8 cellular contexts compared by ENCODE assay signal in genomic region chr16:50213939-50214519, GRCh38. TPM values are rescaled to one million over a fixed set of nuclear protein-coding genes. Genes with fewer than 3 reads are reported as not detected.
DNase-seq lines count a peak whose midpoint lies in the region; ATAC-seq and TF ChIP-seq lines count a peak whose summit lies in the region.

No MANE protein-coding gene starts in this region.

- H3K79me2 ChIP-seq in MM.1S (ENCODE audit: low read length), result peaks cover 33% of the 10 kb centered on the region

- WGBS in stomach, 5 donors, result 47 to 52% (median 50%) methylated on average over 4 of the region's 4 CpGs

- no peaks in the 10 kb centered on the region for H3K9me3 Mint-ChIP-seq in activated naive CD4-positive, alpha-beta T cell treated with anti-CD3 and anti-CD28 coated beads, Interleukin-2, amount 50 U/mL, for 24 hours
- H3K9me3 Mint-ChIP-seq in activated T-helper 1 cell treated with anti-CD3 and anti-CD28 coated beads, Interleukin-12 subunit alpha, Interleukin-12 subunit beta, Interleukin-2, Interleukin-4 antibody, amounts not matched to agents 30 ng/mL and 10 ng/mL and 1 ng/mL, durations not matched to agents 14 hours and 24 hours and 36 hours, result no peaks in the 10 kb centered on the region

- H3K27me3 Mint-ChIP-seq in activated naive CD4-positive, alpha-beta T cell treated with anti-CD3 and anti-CD28 coated beads, Interleukin-2, amount 50 U/mL, for 24 hours, result no peaks in the 10 kb centered on the region
- no peaks in the 10 kb centered on the region for H3K27me3 Mint-ChIP-seq in activated T-helper 1 cell treated with anti-CD3 and anti-CD28 coated beads, Interleukin-12 subunit alpha, Interleukin-12 subunit beta, Interleukin-2, Interleukin-4 antibody, amounts not matched to agents 30 ng/mL and 10 ng/mL and 1 ng/mL, durations not matched to agents 14 hours and 24 hours and 36 hours (ENCODE audit: insufficient read depth)

- peak overlapping the region; percentile 30 for H3K27ac Mint-ChIP-seq in activated naive CD4-positive, alpha-beta T cell treated with anti-CD3 and anti-CD28 coated beads, Interleukin-2, amount 50 U/mL, for 24 hours
- H3K27ac Mint-ChIP-seq in activated T-helper 1 cell treated with anti-CD3 and anti-CD28 coated beads, Interleukin-12 subunit alpha, Interleukin-12 subunit beta, Interleukin-2, Interleukin-4 antibody, amounts not matched to agents 30 ng/mL and 10 ng/mL and 1 ng/mL, durations not matched to agents 14 hours and 24 hours and 36 hours, result peak overlapping the region; percentile 49

- TF ChIP-seq EP300 in stomach (IDR thresholded peaks at IDR 0.05), result no peak

- peaks cover 20% of the 10 kb centered on the region for H3F3A ChIP-seq in MM.1S (ENCODE audit: insufficient read depth, low read length)

- no peak overlapping the region for H2AFZ ChIP-seq in MM.1S (ENCODE audit: low read length)

- intact Hi-C loops in activated T-helper 1 cell treated with anti-CD3 and anti-CD28 coated beads, Interleukin-12 subunit alpha, Interleukin-12 subunit beta, Interleukin-2, Interleukin-4 antibody, amounts not matched to agents 30 ng/mL and 10 ng/mL and 1 ng/mL, durations not matched to agents 14 hours and 24 hours and 36 hours (cut with micrococcal nuclease), result loop anchor here (1.0 to 5.0 kb wide), 13 partner anchors 31 to 592 kb away; partner anchors contain the start of genes CNEP1R1 and NKD1
- intact Hi-C loops in stomach (cut with DNase I; ENCODE audit: low total_unique reads), result loop anchor here (10.0 kb wide), 2 partner anchors 141 to 189 kb away; partner anchors contain the start of gene CNEP1R1

- H3K36me3 Mint-ChIP-seq in activated naive CD4-positive, alpha-beta T cell treated with anti-CD3 and anti-CD28 coated beads, Interleukin-2, amount 50 U/mL, for 24 hours, result peaks cover 4% of the 10 kb centered on the region
- peaks cover 8% of the 10 kb centered on the region for H3K36me3 Mint-ChIP-seq in activated T-helper 1 cell treated with anti-CD3 and anti-CD28 coated beads, Interleukin-12 subunit alpha, Interleukin-12 subunit beta, Interleukin-2, Interleukin-4 antibody, amounts not matched to agents 30 ng/mL and 10 ng/mL and 1 ng/mL, durations not matched to agents 14 hours and 24 hours and 36 hours (ENCODE audit: low read depth)

- no peak for TF ChIP-seq POLR2A in stomach (IDR thresholded peaks at IDR 0.05)

- DNase-seq in activated naive CD4-positive, alpha-beta T cell treated with Interleukin-2 at 50 U/mL for 16 hours, result no peak
- DNase-seq in MM.1S, result peak; percentile 61
- no peak for DNase-seq in activated T-helper 1 cell treated with anti-CD3 and anti-CD28 coated beads, Interleukin-12 subunit alpha, Interleukin-12 subunit beta, Interleukin-2, Interleukin-4 antibody, amounts not matched to agents 30 ng/mL and 10 ng/mL and 1 ng/mL, durations not matched to agents 14 hours and 24 hours and 36 hours (ENCODE audit: low spot score)
- peak; percentile 29 for DNase-seq in hepatic stellate cell (ENCODE audit: low spot score)
- no peak for DNase-seq in stomach
- no peak for DNase-seq in stimulated activated CD4-positive, alpha-beta T cell treated with anti-CD3 and anti-CD28 coated beads, Interleukin-2, amount 100 ng/mL, for 24 hours

- H3K9ac ChIP-seq in MM.1S (ENCODE audit: low read length), result no peak overlapping the region

- no peak overlapping the region for H3K4me2 ChIP-seq in MM.1S (ENCODE audit: low read depth, low read length)

- H3K9me3 ChIP-seq in MM.1S (replicated peaks; ENCODE audit: insufficient read depth, low read length) (no peaks in the 10 kb centered on the region), stomach (no peaks in the 10 kb centered on the region)

- peak; percentile 73 for TF ChIP-seq CTCF in MM.1S (IDR thresholded peaks at IDR 0.05; ENCODE audit: low read length)
- peak in 5 of 7 experiments; percentile 75 to 90 (median 81) for TF ChIP-seq CTCF in stomach (IDR thresholded peaks at IDR 0.05)

- H3K9me2 ChIP-seq in MM.1S (replicated peaks; ENCODE audit: insufficient read depth, low read length), result no peaks in the 10 kb centered on the region

- no peak overlapping the region for H3K4me3 Mint-ChIP-seq in activated naive CD4-positive, alpha-beta T cell treated with anti-CD3 and anti-CD28 coated beads, Interleukin-2, amount 50 U/mL, for 24 hours
- no peak overlapping the region for H3K4me3 Mint-ChIP-seq in activated T-helper 1 cell treated with anti-CD3 and anti-CD28 coated beads, Interleukin-12 subunit alpha, Interleukin-12 subunit beta, Interleukin-2, Interleukin-4 antibody, amounts not matched to agents 30 ng/mL and 10 ng/mL and 1 ng/mL, durations not matched to agents 14 hours and 24 hours and 36 hours

- H3K27me3 ChIP-seq in MM.1S (replicated peaks; ENCODE audit: insufficient read depth, low read length) (no peaks in the 10 kb centered on the region), stomach (no peaks in the 10 kb centered on the region)

- peaks cover 23% of the 10 kb centered on the region for H3K4me1 Mint-ChIP-seq in activated naive CD4-positive, alpha-beta T cell treated with anti-CD3 and anti-CD28 coated beads, Interleukin-2, amount 50 U/mL, for 24 hours
- H3K4me1 Mint-ChIP-seq in activated T-helper 1 cell treated with anti-CD3 and anti-CD28 coated beads, Interleukin-12 subunit alpha, Interleukin-12 subunit beta, Interleukin-2, Interleukin-4 antibody, amounts not matched to agents 30 ng/mL and 10 ng/mL and 1 ng/mL, durations not matched to agents 14 hours and 24 hours and 36 hours (ENCODE audit: low read depth), result peaks cover 45% of the 10 kb centered on the region

- H3K36me3 ChIP-seq in MM.1S (replicated peaks; ENCODE audit: insufficient read depth, low read length) (no peaks in the 10 kb centered on the region; the same call in 1 of the 2 replicates), stomach (peaks cover 25 to 65% (median 64%) of the 10 kb centered on the region in 4 donors)

- H3K4me3 ChIP-seq in MM.1S (ENCODE audit: low read length) (no peak overlapping the region), stomach (no peak overlapping the region)

- no peak for ATAC-seq in HG03460 (IDR thresholded peaks at IDR 0.05; ENCODE audit: unreplicated experiment)

- H3K4me1 ChIP-seq in MM.1S (ENCODE audit: low read length), result peaks cover 13% of the 10 kb centered on the region
- peaks cover 6 to 34% (median 22%) of the 10 kb centered on the region in 4 donors for H3K4me1 ChIP-seq in stomach

- H3K27ac ChIP-seq in MM.1S (ENCODE audit: low read length) (no peak overlapping the region), stomach (peak overlapping the region in 1 of 5 donors; percentile 8)

- peaks cover 5% of the 10 kb centered on the region; the same call in 1 of the 2 replicates for H4K20me1 ChIP-seq in MM.1S (ENCODE audit: insufficient read depth, low read length)

RNA-seq across cellular contexts. Expression of gene ADCY7, which starts 52.3 kb away (rescaled TPM):
- 78.0 and 81.9 TPM in 2 replicates for total RNA-seq in activated T-helper 1 cell treated with anti-CD3 and anti-CD28 coated beads, Interleukin-12 subunit alpha, Interleukin-12 subunit beta, Interleukin-2, Interleukin-4 antibody, amounts not matched to agents 30 ng/mL and 10 ng/mL and 1 ng/mL, durations not matched to agents 14 hours and 24 hours and 36 hours
- total RNA-seq in stomach, result 100 to 1,000 TPM in 1 of 5 donors, 10 to 100 TPM in 4; 15.1 to 216 (median 33.3) TPM
- 1 to 10 TPM in 2 of 3 donors, under 1 TPM in 1; 0.76 to 4.4 (median 3.7) TPM for polyA plus RNA-seq in stomach

Comparison
In these comparisons a context has a peak if more than half of its experiments do, and no peak if none do; other contexts are left out.
1. DNase-seq: peak in MM.1S (single experiment) and hepatic stellate cell (single experiment); none in activated naive CD4-positive, alpha-beta T cell treated with Interleukin-2 at 50 U/mL for 16 hours (single experiment), activated T-helper 1 cell treated with anti-CD3 and anti-CD28 coated beads, Interleukin-12 subunit alpha, Interleukin-12 subunit beta, Interleukin-2, Interleukin-4 antibody, amounts not matched to agents 30 ng/mL and 10 ng/mL and 1 ng/mL, durations not matched to agents 14 hours and 24 hours and 36 hours (single experiment), stomach (single experiment) and stimulated activated CD4-positive, alpha-beta T cell treated with anti-CD3 and anti-CD28 coated beads, Interleukin-2, amount 100 ng/mL, for 24 hours (0 of 2).